ENCODE assay signal across 19 cellular contexts in genomic region chr18:9330419-9330818, GRCh38.
"Had no signal": no experiment of that assay in that cellular context is flagged by ENCODE, and none has a peak within 500 bp of the region (broad histone marks: within the 10 kb centered on the region; RNA-seq: fewer than 3 reads in every experiment).

No MANE protein-coding gene starts in this region.

- DNase-seq: activated CD4-positive, alpha-beta T cell treated with anti-CD3 and anti-CD28 coated beads, Interleukin-2, amount 10 ng/mL, durations not matched to agents 24 days and 14 days; activated CD4-positive, alpha-beta T cell treated with anti-CD3 and anti-CD28 coated beads, Interleukin-2, amount 50 U/mL, for 48 hours; activated CD4-positive, CD25-positive, alpha-beta regulatory T cell treated with anti-CD3 and anti-CD28 coated beads, Interleukin-2, amount 50 U/mL, for 72 hours; activated CD8-positive, alpha-beta memory T cell treated with anti-CD3 and anti-CD28 coated beads, Interleukin-2, amount 10 ng/mL, durations not matched to agents 7 days and 5 days; activated gamma-delta T cell; activated naive CD4-positive, alpha-beta T cell treated with anti-CD3 and anti-CD28 coated beads for 36 hours; activated naive CD8-positive, alpha-beta T cell treated with anti-CD3 and anti-CD28 coated beads for 36 hours; activated T-cell treated with anti-CD3 and anti-CD28 coated beads, Interleukin-2, amount 50 U/mL, for 24 hours; brain microvascular endothelial cell; MG63; MV-4-11; NCI-H1092 treated with DMSO at 0.1 percent for 48 hours; NCI-H1436; NCI-H1694 treated with DMSO at 0.1 percent for 48 hours; NCI-H2029 treated with DMSO at 0.1 percent for 48 hours; NCI-H446; NCI-H524; SHP77 treated with DMSO at 0.1 percent for 48 hours; T-helper 1 cell had no signal

- H3K27me3 ChIP-seq: brain microvascular endothelial cell, MG63 had no signal

- H3K4me3 ChIP-seq: MG63 had no signal

- H3K27ac ChIP-seq: brain microvascular endothelial cell had no signal

- H3K36me3 ChIP-seq: brain microvascular endothelial cell, MG63 had no signal
